Comparison of ENCODE assay signal across 8 cellular contexts in the genomic region with DNA sequence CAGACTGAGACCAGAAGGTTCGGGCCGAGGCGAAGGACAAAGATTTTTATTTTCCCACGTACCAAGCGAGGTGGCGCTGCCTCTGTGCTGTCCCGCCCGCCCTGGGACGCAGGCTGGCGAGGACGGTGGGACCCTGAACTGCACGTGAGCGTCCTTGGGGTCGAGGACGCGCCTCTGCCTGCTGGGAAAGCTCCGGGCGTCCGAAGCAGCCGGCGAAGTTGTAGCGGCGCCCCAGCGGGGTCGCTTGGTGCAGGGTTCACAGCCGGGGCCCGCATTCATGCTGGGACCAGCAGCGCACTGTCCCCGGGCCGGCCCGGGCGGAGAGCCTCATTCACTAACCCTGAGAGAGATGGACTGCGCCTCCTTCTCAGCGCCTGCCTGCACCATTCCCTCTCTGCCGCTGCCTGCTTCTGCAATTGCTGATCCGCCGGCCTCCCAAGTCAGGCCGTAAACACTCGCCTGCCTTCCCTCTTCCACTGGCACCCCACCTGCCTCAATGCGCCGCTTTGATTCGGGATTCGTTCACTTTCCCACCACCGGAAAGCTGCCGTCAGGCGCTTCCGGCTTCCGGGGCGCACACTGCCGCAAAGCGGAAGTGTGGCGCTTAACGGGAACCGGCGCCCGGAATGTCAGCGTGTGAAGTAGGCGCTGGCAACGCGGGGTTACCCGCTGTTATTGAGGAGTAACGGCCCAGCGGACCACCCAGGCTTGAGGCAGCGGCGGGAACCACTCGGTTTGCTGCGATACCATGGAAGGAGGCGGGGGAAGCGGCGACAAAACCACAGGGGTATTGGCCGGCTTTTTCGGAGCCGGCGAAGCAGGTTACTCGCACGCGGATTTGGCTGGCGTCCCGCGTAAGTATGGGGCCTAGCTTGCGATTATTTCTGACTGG.
DNase-seq lines count a peak whose midpoint lies in the region; ATAC-seq lines count a peak whose summit lies in the region.

Gene PARG, minus strand, starts transcription at position 581 of the 892 bp plus-strand sequence. Its CDS starts 302 bp downstream, at position 279.
A gene with protein sequence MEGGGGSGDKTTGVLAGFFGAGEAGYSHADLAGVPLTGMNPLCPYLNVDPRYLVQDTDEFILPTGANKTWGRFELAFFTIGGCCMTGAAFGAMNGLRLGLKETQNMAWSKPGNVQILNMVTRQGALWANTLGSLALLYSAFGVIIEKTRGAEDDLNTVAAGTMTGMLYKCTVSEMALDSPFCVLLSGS (plus strand): TSS at position 607 of the 892 bp plus-strand sequence. CDS start 142 bp downstream, at position 749.

- ATAC-seq in GM19023 (IDR thresholded peaks at IDR 0.05; ENCODE audit: unreplicated experiment): peak; percentile 82
- peak; percentile 68 for ATAC-seq in HG03159 (IDR thresholded peaks at IDR 0.05; ENCODE audit: unreplicated experiment)
- peak; percentile 89 to 90 for ATAC-seq in activated CD4-positive, CD25-positive, alpha-beta regulatory T cell treated with anti-CD3 and anti-CD28 coated beads, Interleukin-2, amount 50 U/mL, for 24 hours

- DNase-seq in AG08396 (ENCODE audit: low spot score) (peak; percentile 65), NCI-H226 (peak; percentile 87), inferior parietal cortex (ENCODE audit: extremely low spot score) (peak; percentile 88), smooth muscle cell of the brain vasculature (ENCODE audit: low read depth, low spot score) (peak; percentile 40)
- DNase-seq in central memory CD4-positive, alpha-beta T cell: peak; percentile 84

Comparison
In these comparisons a context has a peak if more than half of its experiments do, and no peak if none do; other contexts are left out.
1. Peak in every context shown above with its lines: DNase-seq and ATAC-seq.